Comparison of ENCODE assay signal across 1 cellular context in genomic region chr1:182288749-182289604, GRCh38.
A peak's percentile ranks its signal among the peaks of the same experiment; 100 is the strongest.
TF ChIP-seq lines count a peak whose summit lies in the region.

No MANE protein-coding gene starts in this region.

TF ChIP-seq in HepG2, 621 proteins besides CTCF, POLR2A, EP300 and RAD21 (continued from another document and continues in another):
- TF ChIP-seq GMEB2 (CRISPR knock-in tag; IDR thresholded peaks at IDR 0.05; ENCODE audit: low read depth) (no peak), TBX2 (CRISPR knock-in tag; IDR thresholded peaks at IDR 0.05; ENCODE audit: borderline replicate concordance) (peak; percentile 85), POLR2AphosphoS5 (IDR thresholded peaks at IDR 0.05; ENCODE audit: low read depth, low read length) (no peak; the same call in 1 of the 2 replicates), BRF2 (CRISPR knock-in tag; IDR thresholded peaks at IDR 0.05) (no peak), ZNF773 (CRISPR knock-in tag; IDR thresholded peaks at IDR 0.05; ENCODE audit: borderline replicate concordance) (no peak), ZNF572 (CRISPR knock-in tag; IDR thresholded peaks at IDR 0.05) (no peak), TAF15 (IDR thresholded peaks at IDR 0.05; ENCODE audit: low read depth, low read length, poor library complexity, severe bottlenecking) (no peak), ATF7-NPFF (CRISPR knock-in tag; IDR thresholded peaks at IDR 0.05; ENCODE audit: low read depth) (no peak; the same call in 1 of the 2 replicates), IKZF4 (CRISPR knock-in tag; IDR thresholded peaks at IDR 0.05; ENCODE audit: borderline replicate concordance, low read depth, not compliant biosample characterization) (no peak), ZFYVE20 (CRISPR knock-in tag; IDR thresholded peaks at IDR 0.05; ENCODE audit: borderline replicate concordance, low read depth) (no peak), SNAPC4 (CRISPR knock-in tag; IDR thresholded peaks at IDR 0.05) (peak; percentile 70; the same call in 1 of the 2 replicates), ZNF235 (CRISPR knock-in tag; IDR thresholded peaks at IDR 0.05; ENCODE audit: borderline replicate concordance) (no peak), ZNF784 (CRISPR knock-in tag; IDR thresholded peaks at IDR 0.05; ENCODE audit: borderline replicate concordance) (no peak), NFIB (CRISPR knock-in tag; IDR thresholded peaks at IDR 0.05; ENCODE audit: borderline replicate concordance) (no peak), KLF15 (CRISPR knock-in tag; IDR thresholded peaks at IDR 0.05; ENCODE audit: borderline replicate concordance) (no peak), SRF (IDR thresholded peaks at IDR 0.05; ENCODE audit: low read depth, low read length) (0 out of 2 replicates have a peak, but pooled peaks have one; percentile 12), ZNF598 (CRISPR knock-in tag; IDR thresholded peaks at IDR 0.05; ENCODE audit: borderline replicate concordance) (no peak), ZNF766 (CRISPR knock-in tag; IDR thresholded peaks at IDR 0.05; ENCODE audit: borderline replicate concordance) (no peak), ATF4 (CRISPR knock-in tag; IDR thresholded peaks at IDR 0.05) (no peak), ZNF331 (CRISPR knock-in tag; IDR thresholded peaks at IDR 0.05) (peak; percentile 84; the same call in 1 of the 2 replicates), SAP130 (CRISPR knock-in tag; IDR thresholded peaks at IDR 0.05; ENCODE audit: low read depth) (peak; percentile 79), NR3C1 (CRISPR knock-in tag; IDR thresholded peaks at IDR 0.05) (no peak), NONO (IDR thresholded peaks at IDR 0.05) (no peak), NONO (CRISPR knock-in tag; conservative IDR thresholded peaks at IDR 0.05) (0 out of 2 replicates have a peak, but pooled peaks have one; percentile 20), ZBTB7B (CRISPR knock-in tag; IDR thresholded peaks at IDR 0.05) (peak; percentile 76; the same call in 1 of the 2 replicates), HES4 (CRISPR knock-in tag; IDR thresholded peaks at IDR 0.05; ENCODE audit: borderline replicate concordance) (no peak), SMARCC2 (IDR thresholded peaks at IDR 0.05) (no peak), ZNF614 (CRISPR knock-in tag; IDR thresholded peaks at IDR 0.05; ENCODE audit: borderline replicate concordance) (peak; percentile 74; the same call in 1 of the 2 replicates), ZBTB25 (CRISPR knock-in tag; IDR thresholded peaks at IDR 0.05) (peak; percentile 47; the same call in 1 of the 2 replicates), RFX5 (IDR thresholded peaks at IDR 0.05; ENCODE audit: low read depth, low read length) (no peak), ZNF468 (CRISPR knock-in tag; IDR thresholded peaks at IDR 0.05) (no peak), ZNF83 (CRISPR knock-in tag; IDR thresholded peaks at IDR 0.05; ENCODE audit: borderline replicate concordance) (no peak), CSRNP1 (CRISPR knock-in tag; IDR thresholded peaks at IDR 0.05) (no peak), RFXAP (CRISPR knock-in tag; IDR thresholded peaks at IDR 0.05; ENCODE audit: borderline replicate concordance) (peak; percentile 74; the same call in 1 of the 2 replicates), HIVEP1 (CRISPR knock-in tag; IDR thresholded peaks at IDR 0.05) (no peak), ZNF777 (CRISPR knock-in tag; IDR thresholded peaks at IDR 0.05) (no peak), ZNF180 (CRISPR knock-in tag; IDR thresholded peaks at IDR 0.05; ENCODE audit: borderline replicate concordance, low read depth) (no peak), ZNF20 (CRISPR knock-in tag; IDR thresholded peaks at IDR 0.05) (no peak), ZSCAN12 (CRISPR knock-in tag; IDR thresholded peaks at IDR 0.05) (no peak), KLF6 (CRISPR knock-in tag; IDR thresholded peaks at IDR 0.05) (no peak; the same call in 1 of the 2 replicates), ZNF740 (CRISPR knock-in tag; IDR thresholded peaks at IDR 0.05) (no peak), NR2C2 (CRISPR knock-in tag; IDR thresholded peaks at IDR 0.05; ENCODE audit: borderline replicate concordance) (peak; percentile 82), LBX2 (CRISPR knock-in tag; IDR thresholded peaks at IDR 0.05; ENCODE audit: borderline replicate concordance) (no peak), ZNF160 (CRISPR knock-in tag; IDR thresholded peaks at IDR 0.05) (no peak), IRF2 (CRISPR knock-in tag; IDR thresholded peaks at IDR 0.05) (peak; percentile 85; the same call in 1 of the 2 replicates), FLYWCH1 (CRISPR knock-in tag; IDR thresholded peaks at IDR 0.05) (no peak), KLF11 (CRISPR knock-in tag; IDR thresholded peaks at IDR 0.05) (no peak), KDM4B (CRISPR knock-in tag; IDR thresholded peaks at IDR 0.05) (0 out of 2 replicates have a peak, but pooled peaks have one; percentile 18), ZNF580 (CRISPR knock-in tag; IDR thresholded peaks at IDR 0.05; ENCODE audit: borderline replicate concordance, low read depth) (0 out of 2 replicates have a peak, but pooled peaks have one; percentile 27), ERF (CRISPR knock-in tag; IDR thresholded peaks at IDR 0.05) (peak; percentile 65; the same call in 1 of the 2 replicates), ZNF670 (CRISPR knock-in tag; IDR thresholded peaks at IDR 0.05; ENCODE audit: borderline replicate concordance) (no peak), RBM22 (optimal IDR thresholded peaks at IDR 0.05; ENCODE audit: low read length) (no peak), HOXD1 (CRISPR knock-in tag; IDR thresholded peaks at IDR 0.05) (peak; percentile 51; the same call in 1 of the 2 replicates), ZBTB1 (CRISPR knock-in tag; IDR thresholded peaks at IDR 0.05; ENCODE audit: borderline replicate concordance) (no peak), IRF1 (CRISPR knock-in tag; IDR thresholded peaks at IDR 0.05; ENCODE audit: low read depth) (no peak), FOXK2 (IDR thresholded peaks at IDR 0.05) (peak; percentile 46; the same call in 1 of the 2 replicates), CBFB (CRISPR knock-in tag; IDR thresholded peaks at IDR 0.05) (no peak), ZNF143 (CRISPR knock-in tag; IDR thresholded peaks at IDR 0.05) (no peak), REXO4 (CRISPR knock-in tag; IDR thresholded peaks at IDR 0.05; ENCODE audit: borderline replicate concordance) (no peak), NFKB2 (CRISPR knock-in tag; IDR thresholded peaks at IDR 0.05; ENCODE audit: borderline replicate concordance) (no peak), SOX5 (CRISPR knock-in tag; IDR thresholded peaks at IDR 0.05; ENCODE audit: borderline replicate concordance) (peak; percentile 88), ZNF792 (CRISPR knock-in tag; IDR thresholded peaks at IDR 0.05) (0 out of 2 replicates have a peak, but pooled peaks have one; percentile 56)
